ENCODE assay signal across 8 cellular contexts in the genomic region with DNA sequence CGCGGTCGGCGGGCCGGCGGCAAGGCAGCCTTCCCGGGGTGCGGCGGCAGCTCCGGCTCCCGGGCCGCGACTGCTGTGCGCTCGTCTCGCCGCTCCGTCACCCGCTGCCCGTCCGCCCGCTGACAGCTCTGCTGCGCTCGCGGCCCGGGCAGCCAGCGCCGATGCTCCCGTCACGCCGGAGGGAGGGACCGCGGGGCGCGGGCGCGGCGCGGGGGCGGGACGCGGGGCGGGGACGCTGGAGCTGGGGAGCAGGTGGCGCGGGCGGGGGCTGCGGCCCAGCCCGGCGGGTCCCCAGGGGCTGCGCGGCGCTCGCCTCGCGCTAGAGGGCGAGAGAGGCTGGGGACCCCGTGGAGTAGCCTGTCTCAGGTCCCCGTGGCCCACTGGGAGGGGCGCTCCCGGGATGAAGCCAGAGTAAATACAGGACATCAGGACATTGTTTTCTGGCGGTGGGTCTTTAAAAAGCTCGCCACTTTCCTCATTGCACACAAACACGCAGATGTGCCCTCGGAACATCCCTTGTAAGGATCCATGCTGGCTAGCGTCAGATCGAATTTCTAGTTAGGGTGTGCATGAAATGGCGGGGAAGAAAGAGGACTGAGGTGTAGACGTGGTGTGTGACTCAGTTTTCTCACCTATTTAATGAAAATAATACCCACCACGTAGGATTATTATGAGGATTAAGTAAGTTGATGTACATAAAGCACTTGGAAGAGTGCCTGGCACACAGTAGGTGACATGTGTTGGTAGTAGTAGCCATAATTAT. TPM values are rescaled to one million over a fixed set of nuclear protein-coding genes. Genes with fewer than 3 reads are reported as not detected.
DNase-seq lines count a peak whose midpoint lies in the region; ATAC-seq and TF ChIP-seq lines count a peak whose summit lies in the region.

Gene ELAPOR2 (minus strand): TSS at position 130 of the 763 bp plus-strand sequence. CDS start 141 bp downstream, outside the sequence.

- H3K4me3 ChIP-seq in Panc1 (ENCODE audit: low read depth in 2 of 2, low read length in 2 of 2): peak within 1 kb of the TSS; percentile 48 to 61
- H3K4me3 ChIP-seq in fibroblast of pulmonary artery (replicated peaks; ENCODE audit: low read depth, low read length): peak within 1 kb of the TSS; percentile 57

- POLR2A ChIA-PET in Panc1 (lab: Charles Lee): no interaction called here

- DNase-seq in DMS153 (lab: John Stamatoyannopoulos, UW) (peak; percentile 69), HuH-7 (ENCODE audit: low spot score) (peak; percentile 76), Panc1 (ENCODE audit: low read depth, low spot score) (no peak), fibroblast of pulmonary artery (ENCODE audit: low read depth) (peak; percentile 40), natural killer cell (peak; percentile 68)
- peak; percentile 48 to 75 for DNase-seq in activated T-helper 1 cell treated with anti-CD3 and anti-CD28 coated beads, Interleukin-2, amount 50 U/mL, for 16 hours (ENCODE audit: low read depth in 1 of 2, low spot score in 1 of 2)
- DNase-seq in stimulated activated naive CD8-positive, alpha-beta T cell treated with anti-CD3 and anti-CD28 coated beads, Interleukin-15, Interleukin-2, amounts not matched to agents 100 U/mL and 50 U/mL, for 24 hours: peak; percentile 85

- peak within 1 kb of the TSS; percentile 83 for H3K4me3 Mint-ChIP-seq in natural killer cell

- H3K36me3 Mint-ChIP-seq in natural killer cell: no peaks in the 10 kb centered on the region

- ATAC-seq in GM21515 (IDR thresholded peaks at IDR 0.05; ENCODE audit: unreplicated experiment) (peak; percentile 96), Panc1 (peak; percentile 95), natural killer cell (peak; percentile 90 to 93 (median 92))
- peak; percentile 97 for ATAC-seq in stimulated activated naive CD8-positive, alpha-beta T cell treated with anti-CD3 and anti-CD28 coated beads, Interleukin-15, Interleukin-2, amounts not matched to agents 100 U/mL and 50 U/mL, for 24 hours

- no peaks in the 10 kb centered on the region for H3K9me3 Mint-ChIP-seq in natural killer cell

- H3K27me3 ChIP-seq in Panc1 (ENCODE audit: control insufficient read depth, insufficient read depth, low read length): peaks cover 10% of the 10 kb centered on the region

- no TSS peak for BruUV-seq in Panc1 (replicated peaks; lab: Mats Ljungman, UMichigan)

- H3K27ac ChIP-seq in Panc1 (ENCODE audit: low read length): no peak within 1 kb of the TSS

- peaks cover 10 to 13% of the 10 kb centered on the region in 2 donors for H3K27me3 Mint-ChIP-seq in natural killer cell (ENCODE audit: low read depth in 2 of 2)

- no peaks in the 10 kb centered on the region for H3K4me1 ChIP-seq in Panc1 (ENCODE audit: control insufficient read depth, insufficient read depth, low read length)

- CTCF ChIA-PET in Panc1 (lab: Charles Lee): no interaction called here

- H3K27ac Mint-ChIP-seq in natural killer cell: peak within 1 kb of the TSS in 1 of 2 donors; percentile 42

- H3K4me1 Mint-ChIP-seq in natural killer cell: peaks cover 13 to 20% of the 10 kb centered on the region in 2 donors

- H3K9me3 ChIP-seq in Panc1 (ENCODE audit: control insufficient read depth, insufficient read depth, low read depth, low read length): no peaks in the 10 kb centered on the region

- intact Hi-C loops in Panc1 (cut with micrococcal nuclease; ENCODE audit: unreplicated experiment): no loop called here
- intact Hi-C loops in natural killer cell (cut with micrococcal nuclease): loop anchor here (10.0 kb wide), 1 partner anchor 155 kb away; the partner anchor contains the start of gene TMEM243

- in situ Hi-C loops in Panc1 (cut with HindIII; ENCODE audit: low pct_unique_long_range_greater_than_20kb, low sequenced_read_pairs): no loop called here

- no peaks in the 10 kb centered on the region for H3K36me3 ChIP-seq in Panc1 (ENCODE audit: control insufficient read depth, insufficient read depth, low read length)

- TF ChIP-seq CTCF in Panc1 (IDR thresholded peaks at IDR 0.05) (peak; percentile 62), fibroblast of pulmonary artery (IDR thresholded peaks at IDR 0.05; ENCODE audit: low read length, missing control alignments) (peak; percentile 7), natural killer cell (IDR thresholded peaks at IDR 0.05) (peak; percentile 14)

RNA-seq across cellular contexts. Expression of gene ELAPOR2, which starts in this region (rescaled TPM):
- total RNA-seq in Panc1 (2021; ENCODE audit: unreplicated experiment) (0.39 TPM), natural killer cell (1 to 10 TPM; 4.2 to 8.6 (median 6.2) TPM)
- not detected for polyA plus RNA-seq in Panc1 (2012; ENCODE audit: insufficient read length)

Comparison
In these comparisons a context has a peak if more than half of its experiments do, and no peak if none do; other contexts are left out.
1. Peak in ATAC-seq and H3K4me3 ChIP-seq in Panc1; RNA of the gene not detected or under 1 TPM.
2. CTCF ChIP-seq: peak in every context shown above with its lines; median percentile 62 in Panc1; 14 in natural killer cell; 7 in fibroblast of pulmonary artery.